Comparison of ENCODE assay signal across 8 cellular contexts in the genomic region with DNA sequence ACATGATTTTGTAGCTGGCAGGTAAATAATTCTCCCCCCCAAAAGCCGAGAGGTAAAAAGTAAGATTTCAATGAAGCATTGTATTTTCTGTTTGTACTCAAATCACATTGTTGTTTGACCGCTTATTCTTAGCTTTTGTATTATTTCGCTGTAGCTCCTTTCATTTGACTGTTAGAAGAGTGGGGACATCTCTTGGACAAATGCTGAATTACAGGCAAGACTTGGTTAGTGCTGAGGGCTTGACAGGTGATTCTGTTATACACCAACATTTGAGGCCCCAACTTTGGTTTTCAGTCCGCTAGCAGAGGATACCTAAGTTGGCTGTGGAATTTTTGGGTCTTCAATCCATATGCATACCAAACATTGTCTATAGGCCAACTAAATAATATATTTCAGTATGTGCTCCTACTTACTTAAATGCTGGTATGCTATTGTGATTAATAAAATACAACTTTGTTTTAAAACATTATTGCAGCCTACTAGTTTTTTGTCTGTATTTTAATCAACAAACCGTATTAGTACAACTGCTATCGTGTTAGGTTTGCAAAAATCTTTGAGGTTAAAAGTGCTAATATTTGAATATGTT.
DNase-seq lines count a peak whose midpoint lies in the region; ATAC-seq and TF ChIP-seq lines count a peak whose summit lies in the region.

No MANE protein-coding gene starts in this region.

- no peaks in the 10 kb centered on the region for H3K27me3 Mint-ChIP-seq in T-helper 17 cell

- H3K27ac ChIP-seq in esophagus squamous epithelium: no peak overlapping the region
- H3K27ac ChIP-seq in neuronal stem cell (replicated peaks; ENCODE audit: low read length): no peak overlapping the region

- H2AFZ ChIP-seq in neuronal stem cell (ENCODE audit: low read length): no peak overlapping the region

- no peak overlapping the region for H3K4me3 Mint-ChIP-seq in T-helper 17 cell

- TF ChIP-seq CTCF in esophagus squamous epithelium (IDR thresholded peaks at IDR 0.05): peak; percentile 28 to 71 (median 64)

- H3K9me3 ChIP-seq in T-helper 17 cell (ENCODE audit: control insufficient read depth, low read length, poor library complexity, severe bottlenecking): no peaks in the 10 kb centered on the region
- H3K9me3 ChIP-seq in esophagus squamous epithelium: no peaks in the 10 kb centered on the region
- no peaks in the 10 kb centered on the region for H3K9me3 ChIP-seq in neuronal stem cell (replicated peaks in 1 of 2; ENCODE audit: control insufficient read depth in 2 of 2, insufficient read depth in 1 of 2, low read depth in 1 of 2, low read length in 2 of 2)

- intact Hi-C loops in esophagus squamous epithelium (cut with DNase I): no loop called here

- no peak overlapping the region for H3K23ac ChIP-seq in neuronal stem cell (ENCODE audit: low read depth, low read length, poor library complexity)

- no peak overlapping the region for H2AK5ac ChIP-seq in neuronal stem cell (ENCODE audit: low read depth, low read length)

- no peak overlapping the region for H3K4me2 ChIP-seq in neuronal stem cell (ENCODE audit: insufficient read depth, low read length, poor library complexity, severe bottlenecking)

- no peak overlapping the region for H4K91ac ChIP-seq in neuronal stem cell (ENCODE audit: low read depth, low read length, poor library complexity)

- WGBS in esophagus squamous epithelium, 2 donors: 31 to 33% methylated on average over 6 of the region's 6 CpGs
- no CpG with 5 or more reads among the region's 6 CpGs for WGBS in neuronal stem cell (ENCODE audit: extremely low coverage in 2 of 2, insufficient read length in 2 of 2, insufficient replicate concordance in 1 of 2), 2 donors

- no peak overlapping the region for H4K8ac ChIP-seq in neuronal stem cell (ENCODE audit: low read depth, low read length)

- no peaks in the 10 kb centered on the region for H3K36me3 ChIP-seq in esophagus squamous epithelium
- H3K36me3 ChIP-seq in neuronal stem cell (replicated peaks in 1 of 2; ENCODE audit: control insufficient read depth in 2 of 2, insufficient read depth in 2 of 2, low read length in 2 of 2): no peaks in the 10 kb centered on the region

- no peak overlapping the region for H3K18ac ChIP-seq in neuronal stem cell (ENCODE audit: low read length)

- H3K4me1 ChIP-seq in esophagus squamous epithelium (peaks cover 0 to 26% (median 0%) of the 10 kb centered on the region in 3 donors), neuronal stem cell (ENCODE audit: control insufficient read depth in 2 of 2, insufficient read depth in 1 of 2, low read depth in 1 of 2, low read length in 2 of 2) (no peaks in the 10 kb centered on the region)

- H3K4ac ChIP-seq in neuronal stem cell (ENCODE audit: low read length): no peak overlapping the region

- TF ChIP-seq POLR2A in esophagus squamous epithelium (IDR thresholded peaks at IDR 0.05): no peak

- H2BK5ac ChIP-seq in neuronal stem cell (ENCODE audit: low read length): no peak overlapping the region

- H3K9ac ChIP-seq in neuronal stem cell (ENCODE audit: low read depth, low read length, poor library complexity): no peak overlapping the region

- no peak overlapping the region for H3K27ac Mint-ChIP-seq in T-helper 17 cell

- no peak overlapping the region for H3K14ac ChIP-seq in neuronal stem cell (ENCODE audit: low read length)

- peak; percentile 32 for DNase-seq in AG08396 (ENCODE audit: low spot score)
- DNase-seq in GM04504 (ENCODE audit: low read depth): peak; percentile 23
- DNase-seq in NCI-H146 treated with DMSO at 0.1 percent for 48 hours (lab: John Stamatoyannopoulos, UW; ENCODE audit: unreplicated experiment): peak; percentile 65
- DNase-seq in T-helper 17 cell: peak in 1 of 3 donors; percentile 23
- DNase-seq in esophagus squamous epithelium (lab: John Stamatoyannopoulos, UW): no peak
- peak; percentile 52 for DNase-seq in neuronal stem cell (ENCODE audit: low spot score)

- no peak overlapping the region for H3K4me3 ChIP-seq in esophagus squamous epithelium
- no peak overlapping the region for H3K4me3 ChIP-seq in neuronal stem cell (ENCODE audit: low read length in 2 of 2)

- H3K27me3 ChIP-seq in esophagus squamous epithelium (no peaks in the 10 kb centered on the region), neuronal stem cell (ENCODE audit: control insufficient read depth in 3 of 3, insufficient read depth in 3 of 3, low read depth in 1 of 3, low read length in 3 of 3) (no peaks in the 10 kb centered on the region)

- H3K4me1 Mint-ChIP-seq in T-helper 17 cell: peaks cover 15% of the 10 kb centered on the region

- H2BK15ac ChIP-seq in neuronal stem cell (ENCODE audit: low read length): no peak overlapping the region

- H3K36me3 Mint-ChIP-seq in T-helper 17 cell (ENCODE audit: low read depth): no peaks in the 10 kb centered on the region

- H3K79me1 ChIP-seq in neuronal stem cell (ENCODE audit: low read depth, low read length): no peaks in the 10 kb centered on the region

- H2BK120ac ChIP-seq in neuronal stem cell (ENCODE audit: low read depth, low read length): no peak overlapping the region

- ATAC-seq in T-helper 17 cell (peak; percentile 68), GM21367 (IDR thresholded peaks at IDR 0.05; ENCODE audit: unreplicated experiment) (no peak), HG03521 (IDR thresholded peaks at IDR 0.05; ENCODE audit: unreplicated experiment) (no peak)

- no peak overlapping the region for H2BK12ac ChIP-seq in neuronal stem cell (ENCODE audit: low read length)
